Comparison of ENCODE assay signal across 17 cellular contexts in the genomic region with DNA sequence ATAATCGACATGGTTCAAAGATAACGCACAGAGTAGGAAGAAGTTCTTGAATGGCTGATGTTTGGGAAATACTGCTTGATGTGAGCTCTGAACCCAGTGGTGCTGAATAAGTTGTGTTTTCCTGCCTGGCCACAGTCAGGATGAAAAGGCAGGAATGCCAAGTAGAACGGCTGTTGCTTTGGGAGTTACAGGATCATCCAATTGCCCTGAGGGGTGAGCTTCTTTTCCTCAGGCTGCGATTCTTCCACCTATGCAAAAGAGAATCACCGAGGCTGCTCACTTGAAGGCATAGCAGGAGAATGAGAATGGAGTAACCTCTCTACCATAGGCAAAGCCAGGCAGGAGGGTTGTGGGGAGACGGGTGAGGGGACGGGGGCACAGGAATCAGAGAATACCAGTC. TPM values are rescaled to one million over a fixed set of nuclear protein-coding genes. Genes with fewer than 3 reads are reported as not detected.
A peak's percentile ranks its signal among the peaks of the same experiment; 100 is the strongest.
DNase-seq lines count a peak whose midpoint lies in the region; ATAC-seq and TF ChIP-seq lines count a peak whose summit lies in the region.
"Had no signal": no experiment of that assay in that cellular context is flagged by ENCODE, and none has a peak within 500 bp of the region (broad histone marks: within the 10 kb centered on the region; RNA-seq: fewer than 3 reads in every experiment).

No MANE protein-coding gene starts in this region.

- H3K79me2 ChIP-seq in H9 (ENCODE audit: insufficient read depth, low read length) = no peaks in the 10 kb centered on the region
- H3K79me2 ChIP-seq: parathyroid adenoma had no signal

- H3K4me1 ChIP-seq in H9 (ENCODE audit: insufficient read depth, low read length) = peaks cover 10% of the 10 kb centered on the region
- H3K4me1 ChIP-seq: adrenal gland, parathyroid adenoma had no signal

- H4K91ac ChIP-seq in H9 (ENCODE audit: insufficient read length, low read depth, low read length) = no peak overlapping the region

- no peak overlapping the region for H3K4ac ChIP-seq in H9 (ENCODE audit: low read depth, low read length)

- ATAC-seq in activated CD8-positive, alpha-beta T cell treated with anti-CD3 and anti-CD28 coated beads, Interleukin-2, amount 10 ng/mL, durations not matched to agents 7 days and 5 days = no peak
- no peak for ATAC-seq in GM21528 (IDR thresholded peaks at IDR 0.05; ENCODE audit: low FRiP score, unreplicated experiment)
- ATAC-seq in HG03565 (IDR thresholded peaks at IDR 0.05; ENCODE audit: unreplicated experiment) = no peak

- H3K79me1 ChIP-seq in H9 (ENCODE audit: insufficient read depth, low read depth, low read length, poor library complexity, severe bottlenecking) = no peaks in the 10 kb centered on the region

- peak overlapping the region; percentile 81 for H3K14ac ChIP-seq in H9 (ENCODE audit: insufficient read depth, low read length)

- POLR2A ChIA-PET in activated CD8-positive, alpha-beta T cell treated with anti-CD3 and anti-CD28 coated beads, Interleukin-2, amount 10 ng/mL, durations not matched to agents 7 days and 5 days (lab: Charles Lee) = no interaction called here

- no peak overlapping the region for H2AK5ac ChIP-seq in H9 (ENCODE audit: insufficient read length, low read length)

- H3K4me3 Mint-ChIP-seq in H9 (peak overlapping the region in 1 of 2 experiments; percentile 52; a peak in 2 of 5 replicates), mesothelial cell of epicardium (no peak overlapping the region)
- no peak overlapping the region for H3K4me3 Mint-ChIP-seq in activated CD8-positive, alpha-beta T cell treated with anti-CD3 and anti-CD28 coated beads, Interleukin-2, amount 10 ng/mL, durations not matched to agents 7 days and 5 days
- H3K4me3 Mint-ChIP-seq: T-cell had no signal

- H4K8ac ChIP-seq in H9 (replicated peaks; ENCODE audit: insufficient read length, low read depth, low read length) = no peak overlapping the region

- no peak overlapping the region for H2BK20ac ChIP-seq in H9 (ENCODE audit: low read depth, low read length, poor library complexity, severe bottlenecking)

- H3K9me3 ChIP-seq in H9 (ENCODE audit: control insufficient read depth, low read depth, low read length) = no peaks in the 10 kb centered on the region
- H3K9me3 ChIP-seq: adrenal gland, spleen, stomach, vagina had no signal

- H3K36me3 Mint-ChIP-seq in H9 (ENCODE audit: insufficient read depth in 1 of 3, low read depth in 3 of 3) = no peaks in the 10 kb centered on the region
- no peaks in the 10 kb centered on the region for H3K36me3 Mint-ChIP-seq in activated CD8-positive, alpha-beta T cell treated with anti-CD3 and anti-CD28 coated beads, Interleukin-2, amount 10 ng/mL, durations not matched to agents 7 days and 5 days (ENCODE audit: low read depth)
- H3K36me3 Mint-ChIP-seq in mesothelial cell of epicardium = no peaks in the 10 kb centered on the region
- H3K36me3 Mint-ChIP-seq: T-cell had no signal

- H3K27ac Mint-ChIP-seq in H9 = peak overlapping the region in 2 of 3 experiments; percentile 15 to 86; a peak in 5 of 7 replicates
- peak overlapping the region; percentile 92 for H3K27ac Mint-ChIP-seq in activated CD8-positive, alpha-beta T cell treated with anti-CD3 and anti-CD28 coated beads, Interleukin-2, amount 10 ng/mL, durations not matched to agents 7 days and 5 days
- peak overlapping the region; percentile 93 for H3K27ac Mint-ChIP-seq in mesothelial cell of epicardium
- H3K27ac Mint-ChIP-seq: T-cell had no signal

- no peak overlapping the region for H2AFZ ChIP-seq in H9 (ENCODE audit: low read length)
- H2AFZ ChIP-seq: parathyroid adenoma had no signal

- no peaks in the 10 kb centered on the region for H3K27me3 ChIP-seq in H9 (ENCODE audit: insufficient read depth, low read length)
- H3K27me3 ChIP-seq: adrenal gland, spleen, stomach, vagina had no signal

- H3K27ac ChIP-seq in C4-2B (peak overlapping the region; percentile 85; the same call in 1 of the 2 replicates), H9 (ENCODE audit: insufficient read length, low read depth, low read length) (no peak overlapping the region)
- H3K27ac ChIP-seq: adrenal gland, epithelial cell of prostate, KMS-11, parathyroid adenoma, vagina had no signal

- no peak overlapping the region for H3K56ac ChIP-seq in H9 (ENCODE audit: insufficient read length, low read depth, low read length)

- H3K27me3 Mint-ChIP-seq in H9 (ENCODE audit: low read depth) (no peaks in the 10 kb centered on the region; the same call in 1 of the 2 replicates), mesothelial cell of epicardium (ENCODE audit: low read depth) (no peaks in the 10 kb centered on the region)
- H3K27me3 Mint-ChIP-seq in activated CD8-positive, alpha-beta T cell treated with anti-CD3 and anti-CD28 coated beads, Interleukin-2, amount 10 ng/mL, durations not matched to agents 7 days and 5 days (ENCODE audit: low read depth) = peaks cover 2% of the 10 kb centered on the region

- WGBS in H9 (ENCODE audit: extremely low coverage, insufficient read length, low lambda C conversion rate) = no CpG with 5 or more reads among the region's 7 CpGs

- peaks cover 26 to 36% of the 10 kb centered on the region in 2 experiments for H3K4me1 Mint-ChIP-seq in H9
- peaks cover 23% of the 10 kb centered on the region for H3K4me1 Mint-ChIP-seq in activated CD8-positive, alpha-beta T cell treated with anti-CD3 and anti-CD28 coated beads, Interleukin-2, amount 10 ng/mL, durations not matched to agents 7 days and 5 days (ENCODE audit: low read depth)
- H3K4me1 Mint-ChIP-seq in mesothelial cell of epicardium = peaks cover 43% of the 10 kb centered on the region

- no peak overlapping the region for H4K5ac ChIP-seq in H9 (ENCODE audit: insufficient read length, low read depth, low read length)

- no peak overlapping the region for H3K23ac ChIP-seq in H9 (ENCODE audit: insufficient read length, low read depth, low read length)

- no peak overlapping the region for H2BK12ac ChIP-seq in H9 (ENCODE audit: insufficient read length, low read depth, low read length)

- DNase-seq in H9 (peak; percentile 44), mesothelial cell of epicardium (ENCODE audit: low spot score in 2 of 2, unreplicated experiment in 2 of 2) (no peak), occipital lobe (lab: John Stamatoyannopoulos, UW) (no peak)
- no peak for DNase-seq in activated CD8-positive, alpha-beta T cell treated with anti-CD3 and anti-CD28 coated beads, Interleukin-2, amount 10 ng/mL, durations not matched to agents 7 days and 5 days
- DNase-seq: activated CD4-positive, alpha-beta T cell treated with anti-CD3 and anti-CD28 coated beads, Interleukin-2, amount 50 U/mL, for 1 hour; activated T-cell treated with anti-CD3 and anti-CD28 coated beads, Interleukin-2, amount 50 U/mL, for 48 hours; adrenal gland; spleen; stomach; T-cell had no signal

- CTCF ChIA-PET in activated CD8-positive, alpha-beta T cell treated with anti-CD3 and anti-CD28 coated beads, Interleukin-2, amount 10 ng/mL, durations not matched to agents 7 days and 5 days (lab: Charles Lee) = interaction anchor here (1.2 to 2.1 kb wide), 2 partner anchors 12 to 14 kb away, joined by 3 to 5 read pairs; no protein-coding TSS in a partner anchor

- no peaks in the 10 kb centered on the region for H3K23me2 ChIP-seq in H9 (ENCODE audit: insufficient read length, low read depth, low read length, poor library complexity, severe bottlenecking)

- no peak for TF ChIP-seq CTCF in C4-2B (conservative IDR thresholded peaks at IDR 0.05)
- no peak for TF ChIP-seq CTCF in H9 (conservative IDR thresholded peaks at IDR 0.05)
- TF ChIP-seq CTCF in mesothelial cell of epicardium (IDR thresholded peaks at IDR 0.05; ENCODE audit: unreplicated experiment) = no peak

- peak overlapping the region; percentile 71 for H3K18ac ChIP-seq in H9 (ENCODE audit: insufficient read length, low read depth, low read length)

- no peak overlapping the region for H3K9ac ChIP-seq in H9 (ENCODE audit: extremely low read depth, insufficient read length, low read length)
- H3K9ac ChIP-seq: KMS-11, parathyroid adenoma had no signal

- peak overlapping the region; percentile 52; the same call in 1 of the 2 replicates for H2BK15ac ChIP-seq in H9 (ENCODE audit: low read depth, low read length)

- H2BK5ac ChIP-seq in H9 (ENCODE audit: insufficient read length, low read length) = no peak overlapping the region

- H4K20me1 ChIP-seq in H9 (ENCODE audit: control insufficient read depth, insufficient read depth, insufficient read length) = no peaks in the 10 kb centered on the region

- no peak overlapping the region for H3T11ph ChIP-seq in H9 (ENCODE audit: low read length)

- H3K9me3 Mint-ChIP-seq in H9 (no peaks in the 10 kb centered on the region; a peak in 1 of 5 replicates), mesothelial cell of epicardium (no peaks in the 10 kb centered on the region)
- H3K9me3 Mint-ChIP-seq in activated CD8-positive, alpha-beta T cell treated with anti-CD3 and anti-CD28 coated beads, Interleukin-2, amount 10 ng/mL, durations not matched to agents 7 days and 5 days (ENCODE audit: insufficient read depth) = no peaks in the 10 kb centered on the region
- H3K9me3 Mint-ChIP-seq: T-cell had no signal

- no peak overlapping the region for H3K4me2 ChIP-seq in H9 (ENCODE audit: insufficient read depth, insufficient read length, low read length)
- H3K4me2 ChIP-seq: KMS-11 had no signal

- no peak overlapping the region for H2BK120ac ChIP-seq in H9 (ENCODE audit: low read depth, low read length, poor library complexity, severe bottlenecking)

RNA-seq across cellular contexts. Expression of a gene that starts 14.4 kb away (rescaled TPM):
- 363 and 366 TPM in 2 replicates for total RNA-seq in H9 (2021)
- total RNA-seq in activated CD8-positive, alpha-beta T cell treated with anti-CD3 and anti-CD28 coated beads, Interleukin-2, amount 10 ng/mL, durations not matched to agents 7 days and 5 days = 10 to 100 TPM; 74.7 to 75.5 TPM
- total RNA-seq in mesothelial cell of epicardium = 376 to 409 TPM (median 381 TPM) in 3 replicates
- 213 TPM for total RNA-seq in occipital lobe
